25 cellular contexts compared by ENCODE assay signal in the genomic region with DNA sequence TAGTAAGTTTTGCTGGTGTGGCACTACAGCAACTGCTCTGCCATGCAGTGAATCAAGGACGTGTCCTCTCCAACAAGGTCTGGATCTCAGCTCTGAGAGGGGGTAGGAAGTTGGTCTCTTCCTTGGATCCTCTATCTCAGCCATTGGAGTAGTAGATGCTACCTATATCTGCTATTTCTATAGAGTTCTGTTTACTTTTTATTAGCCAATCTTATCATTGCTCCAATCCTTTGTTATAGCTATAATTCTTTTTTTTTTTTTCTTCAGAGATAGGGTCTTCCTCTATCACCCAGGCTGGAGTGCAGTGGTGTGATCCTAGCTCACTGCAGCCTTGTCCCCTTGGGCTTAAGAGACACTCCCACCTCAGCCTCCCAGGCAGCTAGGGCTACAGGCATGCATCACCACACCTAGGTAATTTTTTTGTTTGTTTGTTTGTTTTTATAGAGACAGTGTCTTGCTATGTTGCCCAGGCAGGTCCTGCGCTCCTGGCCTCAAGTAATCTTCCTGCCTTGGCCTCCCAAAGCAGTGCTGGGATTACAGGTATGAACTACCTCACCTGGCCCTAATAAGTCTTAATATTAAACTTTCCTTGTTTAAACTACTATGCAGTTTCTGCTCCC.
"Had no signal": no experiment of that assay in that cellular context is flagged by ENCODE, and none has a peak within 500 bp of the region (broad histone marks: within the 10 kb centered on the region; RNA-seq: fewer than 3 reads in every experiment).

No MANE protein-coding gene starts in this region.

- H3K4me3 Mint-ChIP-seq: activated CD8-positive, alpha-beta T cell treated with anti-CD3 and anti-CD28 coated beads, Interleukin-2, amount 10 ng/mL, durations not matched to agents 7 days and 5 days; activated naive CD4-positive, alpha-beta T cell treated with anti-CD3 and anti-CD28 coated beads, Interleukin-2, amount 50 U/mL, for 24 hours; activated T-helper 1 cell treated with anti-CD3 and anti-CD28 coated beads, Interleukin-12 subunit alpha, Interleukin-12 subunit beta, Interleukin-2, Interleukin-4 antibody, amounts not matched to agents 30 ng/mL and 10 ng/mL and 1 ng/mL, durations not matched to agents 14 hours and 24 hours and 36 hours; nephron had no signal

- H3K27ac ChIP-seq: body of pancreas, cardiac muscle cell, neutrophil, ovary, psoas muscle, right atrium auricular region, spleen, testis, upper lobe of right lung, WERI-Rb-1 had no signal

- H3K4me1 ChIP-seq: right atrium auricular region, testis, upper lobe of right lung had no signal

- H3K4me3 ChIP-seq: body of pancreas, cardiac muscle cell, ovary, psoas muscle, right atrium auricular region, spleen, testis, upper lobe of right lung had no signal

- H3K27ac Mint-ChIP-seq: activated CD8-positive, alpha-beta T cell treated with anti-CD3 and anti-CD28 coated beads, Interleukin-2, amount 10 ng/mL, durations not matched to agents 7 days and 5 days; activated naive CD4-positive, alpha-beta T cell treated with anti-CD3 and anti-CD28 coated beads, Interleukin-2, amount 50 U/mL, for 24 hours; activated T-helper 1 cell treated with anti-CD3 and anti-CD28 coated beads, Interleukin-12 subunit alpha, Interleukin-12 subunit beta, Interleukin-2, Interleukin-4 antibody, amounts not matched to agents 30 ng/mL and 10 ng/mL and 1 ng/mL, durations not matched to agents 14 hours and 24 hours and 36 hours; nephron had no signal

- H3K9me3 ChIP-seq: body of pancreas, neutrophil, ovary, right atrium auricular region, testis, upper lobe of right lung had no signal

- H3K36me3 ChIP-seq: cardiac muscle cell, neutrophil, ovary, right atrium auricular region, upper lobe of right lung, WERI-Rb-1 had no signal

- FAIRE-seq: TTC549 had no signal

- H3K9me3 Mint-ChIP-seq: nephron had no signal

- H3K27me3 Mint-ChIP-seq: activated naive CD4-positive, alpha-beta T cell treated with anti-CD3 and anti-CD28 coated beads, Interleukin-2, amount 50 U/mL, for 24 hours had no signal

- ATAC-seq: activated CD8-positive, alpha-beta T cell treated with anti-CD3 and anti-CD28 coated beads, Interleukin-2, amount 10 ng/mL, durations not matched to agents 7 days and 5 days; body of pancreas; left ventricle myocardium superior; psoas muscle; upper lobe of right lung had no signal

- H3K27me3 ChIP-seq: body of pancreas, neutrophil, ovary, right atrium auricular region, spleen, testis, upper lobe of right lung had no signal

- DNase-seq: activated CD4-positive, alpha-beta T cell treated with anti-CD3 and anti-CD28 coated beads for 1 hour; activated CD4-positive, alpha-beta T cell treated with anti-CD3 and anti-CD28 coated beads, Interleukin-2, amount 50 U/mL, for 1 hour; activated CD8-positive, alpha-beta T cell treated with anti-CD3 and anti-CD28 coated beads, Interleukin-2, amount 10 ng/mL, durations not matched to agents 7 days and 5 days; activated gamma-delta T cell treated with Interleukin-2 at 50 U/mL for 16 hours; anterior cingulate cortex; body of pancreas; cortex of kidney; erythroblast; foreskin fibroblast; left ventricle myocardium superior; ovary; psoas muscle; spleen; stimulated activated CD4-positive, alpha-beta T cell treated with anti-CD3 and anti-CD28 coated beads, Interleukin-4, amount 100 ng/mL, for 1 hour; stimulated activated naive CD4-positive, alpha-beta T cell; testis; upper lobe of right lung; WERI-Rb-1 had no signal
